Comparison of ENCODE assay signal across 11 cellular contexts in genomic region chr1:241721011-241721410, GRCh38.
"Had no signal": no experiment of that assay in that cellular context is flagged by ENCODE, and none has a peak within 500 bp of the region (broad histone marks: within the 10 kb centered on the region; RNA-seq: fewer than 3 reads in every experiment).

No MANE protein-coding gene starts in this region.

- H3K27ac ChIP-seq: GM23248 had no signal

- H3K4me3 ChIP-seq: GM23248, GM23338, HAP-1 had no signal

- H3K4me2 ChIP-seq: GM23338 had no signal

- H3K4me1 ChIP-seq: HAP-1 had no signal

- H3K9ac ChIP-seq: GM23248 had no signal

- H3K9me3 ChIP-seq: HAP-1 had no signal

- ATAC-seq: GM23338, HCT116 had no signal

- FAIRE-seq: H1, H54 had no signal

- H2AFZ ChIP-seq: GM23248, GM23338 had no signal

- H3K36me3 ChIP-seq: HAP-1 had no signal

- DNase-seq: GM23248, GOT3, H7, H9, HCEC 1CT, HFFc6 had no signal
